12 cellular contexts compared by ENCODE assay signal in genomic region chrX:110222497-110223257, GRCh38.
DNase-seq lines count a peak whose midpoint lies in the region; ATAC-seq, FAIRE-seq and TF ChIP-seq lines count a peak whose summit lies in the region.
"Had no signal": no experiment of that assay in that cellular context is flagged by ENCODE, and none has a peak within 500 bp of the region (broad histone marks: within the 10 kb centered on the region; RNA-seq: fewer than 3 reads in every experiment).

No MANE protein-coding gene starts in this region.

- no TSS peak for BruUV-seq in IMR-90 (replicated peaks; lab: Mats Ljungman, UMichigan)
- no TSS peak for BruUV-seq in K562 (replicated peaks; lab: Mats Ljungman, UMichigan)

- H3K9me1 ChIP-seq in IMR-90 (ENCODE audit: insufficient read depth, low read length) (peaks cover 6% of the 10 kb centered on the region), K562 (ENCODE audit: control insufficient read depth, insufficient read depth, low read length) (no peaks in the 10 kb centered on the region)

- TF ChIP-seq POLR2A in IMR-90 (IDR thresholded peaks at IDR 0.05; ENCODE audit: low read depth, low read length), result no peak
- no peak for TF ChIP-seq POLR2A in K562 (conservative IDR thresholded peaks at IDR 0.05)
- TF ChIP-seq POLR2A in right lobe of liver (IDR thresholded peaks at IDR 0.05), result no peak

- H3K36me3 Mint-ChIP-seq in CD4-positive, CD25-positive, alpha-beta regulatory T cell, result peaks cover 5% of the 10 kb centered on the region

- H4K20me1 ChIP-seq in IMR-90 (ENCODE audit: insufficient read depth, low read length) (no peaks in the 10 kb centered on the region), K562 (replicated peaks; ENCODE audit: control insufficient read depth, insufficient read depth, low read length) (no peaks in the 10 kb centered on the region)

- no peak overlapping the region for H2BK15ac ChIP-seq in IMR-90 (ENCODE audit: low read depth, low read length)

- no peak overlapping the region for H3K9ac ChIP-seq in IMR-90 (ENCODE audit: low read depth, low read length)
- no peak overlapping the region for H3K9ac ChIP-seq in K562 (ENCODE audit: insufficient read depth in 1 of 2, low read depth in 2 of 2, low read length in 2 of 2)
- H3K9ac ChIP-seq: BLaER1 had no signal

- TF ChIP-seq EP300 in K562 (IDR thresholded peaks at IDR 0.05; ENCODE audit: low read length), result no peak

- H4K8ac ChIP-seq in IMR-90 (ENCODE audit: low read depth in 2 of 2, low read length in 2 of 2), result no peak overlapping the region

- no peak overlapping the region for H4K91ac ChIP-seq in IMR-90 (ENCODE audit: insufficient read depth, low read depth, low read length)

- in situ Hi-C loops in IMR-90 (cut with MboI; ENCODE audit: low sequenced_read_pairs) (no loop called here), K562 (cut with MboI) (loop anchor here (5.0 kb wide), 1 partner anchor 80 kb away; no protein-coding TSS in a partner anchor)

- peak overlapping the region in 2 of 3 donors; percentile 14 to 48 for H3K27ac Mint-ChIP-seq in CD4-positive, CD25-positive, alpha-beta regulatory T cell
- H3K27ac Mint-ChIP-seq: H9 had no signal

- H2BK120ac ChIP-seq in IMR-90 (ENCODE audit: low read depth, low read length), result no peak overlapping the region

- H3K27ac ChIP-seq in CD4-positive, CD25-positive, alpha-beta regulatory T cell (ENCODE audit: insufficient read depth, low read length, poor library complexity, severe bottlenecking), result no peak overlapping the region
- no peak overlapping the region for H3K27ac ChIP-seq in IMR-90 (ENCODE audit: insufficient read depth, low read length)
- H3K27ac ChIP-seq in K562 (ENCODE audit: extremely low read depth, low read depth, low read length), result no peak overlapping the region
- no peak overlapping the region for H3K27ac ChIP-seq in pancreas
- H3K27ac ChIP-seq in right lobe of liver, result no peak overlapping the region
- H3K27ac ChIP-seq: BLaER1 had no signal

- POLR2A ChIA-PET in IMR-90 (lab: Charles Lee; ENCODE audit: unreplicated experiment) (no interaction called here), K562 (lab: Yijun Ruan, JAX) (no interaction called here)

- H3K4ac ChIP-seq in IMR-90 (ENCODE audit: low read depth, low read length), result no peak overlapping the region

- peaks cover 9% of the 10 kb centered on the region for H3K4me1 ChIP-seq in CD4-positive, CD25-positive, alpha-beta regulatory T cell (ENCODE audit: control insufficient read depth, insufficient read depth, low read length, poor library complexity, severe bottlenecking)
- H3K4me1 ChIP-seq in IMR-90 (ENCODE audit: control insufficient read depth, insufficient read depth, low read length) (no peaks in the 10 kb centered on the region), K562 (replicated peaks in 1 of 2; ENCODE audit: control insufficient read depth in 2 of 2, insufficient read depth in 2 of 2, low read length in 2 of 2) (peaks cover 0 to 4% of the 10 kb centered on the region in 2 experiments; a peak in 2 of 5 replicates), pancreas (no peaks in the 10 kb centered on the region), right lobe of liver (no peaks in the 10 kb centered on the region)

- no peak overlapping the region for H2BK5ac ChIP-seq in IMR-90 (ENCODE audit: low read depth, low read length, poor library complexity, severe bottlenecking)

- peak overlapping the region in 1 of 4 donors; percentile 14 for H3K4me3 Mint-ChIP-seq in CD4-positive, CD25-positive, alpha-beta regulatory T cell
- H3K4me3 Mint-ChIP-seq: H9 had no signal

- CTCF ChIA-PET in IMR-90 (lab: Yijun Ruan, JAX) (interaction anchor here (0.7 to 1.0 kb wide), 2 partner anchors 8 to 25 kb away, joined by 3 to 6 read pairs; no protein-coding TSS in a partner anchor), K562 (lab: Yijun Ruan, JAX; ENCODE audit: low intra/inter-chr PET ratio) (no interaction called here)

- no peak for TF ChIP-seq CTCF in IMR-90 (conservative IDR thresholded peaks at IDR 0.05; ENCODE audit: low read depth, low read length)
- no peak for TF ChIP-seq CTCF in K562 (IDR thresholded peaks at IDR 0.05 in 2 of 3, conservative IDR thresholded peaks at IDR 0.05 in 1 of 3; ENCODE audit: insufficient read depth in 2 of 3, low read depth in 1 of 3, low read length in 3 of 3)
- no peak for TF ChIP-seq CTCF in pancreas (IDR thresholded peaks at IDR 0.05)
- no peak for TF ChIP-seq CTCF in right lobe of liver (IDR thresholded peaks at IDR 0.05)

- H3K9me3 Mint-ChIP-seq in CD4-positive, CD25-positive, alpha-beta regulatory T cell, result peaks cover 0 to 6% (median 3%) of the 10 kb centered on the region in 7 donors

- intact Hi-C loops in IMR-90 (cut with micrococcal nuclease) (loop anchor here (5.0 kb wide), 1 partner anchor 95 kb away; the partner anchor contains the start of gene AMMECR1), K562 (cut with micrococcal nuclease) (no loop called here), pancreas (cut with DNase I) (no loop called here), right lobe of liver (cut with DNase I) (no loop called here)

- peaks cover 2 to 62% (median 34%) of the 10 kb centered on the region in 4 donors for H3K4me1 Mint-ChIP-seq in CD4-positive, CD25-positive, alpha-beta regulatory T cell

- H3K27me3 Mint-ChIP-seq in CD4-positive, CD25-positive, alpha-beta regulatory T cell, result no peaks in the 10 kb centered on the region

- H3K79me2 ChIP-seq in K562 (ENCODE audit: control insufficient read depth, insufficient read depth, low read length), result peaks cover 41% of the 10 kb centered on the region

- dilution Hi-C loops in IMR-90 (cut with HindIII; ENCODE audit: low sequenced_read_pairs, unreplicated experiment), result no loop called here

- no peaks in the 10 kb centered on the region for H3K9me3 ChIP-seq in CD4-positive, CD25-positive, alpha-beta regulatory T cell (ENCODE audit: control insufficient read depth in 2 of 2, low read length in 2 of 2)
- H3K9me3 ChIP-seq in IMR-90 (ENCODE audit: control insufficient read depth, insufficient read depth, low read length), result no peaks in the 10 kb centered on the region
- H3K9me3 ChIP-seq in K562 (replicated peaks; ENCODE audit: control insufficient read depth, insufficient read depth, low read depth, low read length), result no peaks in the 10 kb centered on the region
- no peaks in the 10 kb centered on the region for H3K9me3 ChIP-seq in pancreas
- no peaks in the 10 kb centered on the region for H3K9me3 ChIP-seq in right lobe of liver
- H3K9me3 ChIP-seq: BLaER1 had no signal

- TF ChIP-seq RAD21 in IMR-90 (IDR thresholded peaks at IDR 0.05; ENCODE audit: low read length) (no peak), K562 (CRISPR knock-in tag; conservative IDR thresholded peaks at IDR 0.05 in 1 of 2, IDR thresholded peaks at IDR 0.05 in 1 of 2) (no peak)

- H3K4me3 ChIP-seq in CD4-positive, CD25-positive, alpha-beta regulatory T cell (ENCODE audit: low read depth, low read length), result no peak overlapping the region
- no peak overlapping the region for H3K4me3 ChIP-seq in IMR-90 (ENCODE audit: insufficient read depth, low read depth, low read length)
- no peak overlapping the region for H3K4me3 ChIP-seq in K562
- H3K4me3 ChIP-seq in pancreas, result no peak overlapping the region
- H3K4me3 ChIP-seq in right lobe of liver, result no peak overlapping the region
- H3K4me3 ChIP-seq: BLaER1 had no signal

- H2AK5ac ChIP-seq in IMR-90 (ENCODE audit: low read depth, low read length), result no peak overlapping the region

- H3K18ac ChIP-seq in IMR-90 (ENCODE audit: low read depth, low read length), result no peak overlapping the region

- no peak for DNase-seq in CD4-positive, CD25-positive, alpha-beta regulatory T cell
- DNase-seq in IMR-90 (no peak), K562 (ENCODE audit: extremely low read depth in 1 of 4, low spot score in 3 of 4) (no peak), pancreas (no peak), right lobe of liver (no peak), activated T-cell treated with anti-CD3 and anti-CD28 coated beads for 4 hours (no peak)
- DNase-seq: DMS53, GF-D8, GOT3, H9 had no signal

- FAIRE-seq in K562 (lab: Jason Lieb, UNC) (no peak), pancreas (lab: Jason Lieb, UNC) (peak; percentile 34)

- H3K56ac ChIP-seq in IMR-90 (ENCODE audit: extremely low read depth, insufficient read depth, low read length), result no peak overlapping the region

- WGBS in IMR-90 (ENCODE audit: extremely low coverage in 2 of 2, insufficient read length in 1 of 2), 2 experiments, result no CpG with 5 or more reads among the region's 2 CpGs
- WGBS in K562 (ENCODE audit: insufficient coverage, low coverage, missing lambda C conversion rate), result 75% methylated on average over 1 of the region's 2 CpGs
- WGBS in pancreas, 2 donors, result 97 to 100% methylated on average over 1 of the region's 2 CpGs
- WGBS in right lobe of liver (ENCODE audit: insufficient coverage, low coverage, low lambda C conversion rate, missing lambda C conversion rate), result 82% methylated on average over 1 of the region's 2 CpGs

- no peak overlapping the region for H2BK20ac ChIP-seq in IMR-90 (ENCODE audit: low read depth, low read length)

- no peaks in the 10 kb centered on the region for H3K36me3 ChIP-seq in CD4-positive, CD25-positive, alpha-beta regulatory T cell (ENCODE audit: control insufficient read depth, insufficient read depth, low read length)
- H3K36me3 ChIP-seq in IMR-90 (ENCODE audit: control insufficient read depth, insufficient read depth, low read length) (no peaks in the 10 kb centered on the region), K562 (ENCODE audit: control insufficient read depth, insufficient read depth, low read length) (no peaks in the 10 kb centered on the region; the same call in 2 of the 3 replicates), pancreas (no peaks in the 10 kb centered on the region), right lobe of liver (no peaks in the 10 kb centered on the region)
- H3K36me3 ChIP-seq: BLaER1 had no signal

- no peak for ATAC-seq in CD4-positive, CD25-positive, alpha-beta regulatory T cell (ENCODE audit: low read depth in 2 of 2)
- ATAC-seq in IMR-90 (ENCODE audit: low read depth) (no peak), K562 (no peak), pancreas (no peak), right lobe of liver (no peak), GM19397 (IDR thresholded peaks at IDR 0.05; ENCODE audit: unreplicated experiment) (no peak)

- H3K4me2 ChIP-seq in IMR-90 (ENCODE audit: low read depth, low read length) (no peak overlapping the region), K562 (ENCODE audit: insufficient read depth, low read length) (no peak overlapping the region)
- H3K4me2 ChIP-seq: BLaER1 had no signal

- H4K5ac ChIP-seq in IMR-90 (ENCODE audit: low read depth, low read length), result 0 out of 2 replicates have a peak overlapping the region, but pooled peaks have one; percentile 11

- H3K14ac ChIP-seq in IMR-90 (replicated peaks; ENCODE audit: low read depth, low read length), result no peak overlapping the region

- H2AK9ac ChIP-seq in IMR-90 (replicated peaks; ENCODE audit: low read depth, low read length, poor library complexity), result no peak overlapping the region

- H3K23ac ChIP-seq in IMR-90 (ENCODE audit: low read depth, low read length), result no peak overlapping the region

- H3K27me3 ChIP-seq in CD4-positive, CD25-positive, alpha-beta regulatory T cell (ENCODE audit: control insufficient read depth, insufficient read depth, low read length), result no peaks in the 10 kb centered on the region
- H3K27me3 ChIP-seq in IMR-90 (ENCODE audit: control insufficient read depth, insufficient read depth, low read length), result no peaks in the 10 kb centered on the region
- no peaks in the 10 kb centered on the region for H3K27me3 ChIP-seq in K562 (ENCODE audit: control insufficient read depth in 2 of 2, insufficient read depth in 2 of 2, low read length in 2 of 2)
- no peaks in the 10 kb centered on the region for H3K27me3 ChIP-seq in pancreas
- no peaks in the 10 kb centered on the region for H3K27me3 ChIP-seq in right lobe of liver

- H2AFZ ChIP-seq in IMR-90 (replicated peaks; ENCODE audit: low read length, poor library complexity) (no peak overlapping the region), K562 (ENCODE audit: low read depth, low read length) (no peak overlapping the region)

- peaks cover 2 to 7% of the 10 kb centered on the region in 2 experiments; a peak in 3 of 4 replicates for H3K79me1 ChIP-seq in IMR-90 (ENCODE audit: low read depth in 1 of 2, low read length in 2 of 2)
